In genomic region chr17:20533206-20533605, GRCh38 we compare ENCODE assay signal across 12 cellular contexts. TPM values are rescaled to one million over a fixed set of nuclear protein-coding genes. Genes with fewer than 3 reads are reported as not detected.
DNase-seq lines count a peak whose midpoint lies in the region; ATAC-seq and TF ChIP-seq lines count a peak whose summit lies in the region.
"Not testable (repeated sequence)": the region's sequence is repeated elsewhere in the genome, so short reads cannot be mapped to it uniquely, and the experiment has no call there.
"Had no signal": no experiment of that assay in that cellular context is flagged by ENCODE, and none has a peak within 500 bp of the region (broad histone marks: within the 10 kb centered on the region; RNA-seq: fewer than 3 reads in every experiment).

No MANE protein-coding gene starts in this region.

- not testable (repeated sequence) for H3K4me1 ChIP-seq in H9 (ENCODE audit: insufficient read depth, low read length); OCI-LY1 (ENCODE audit: insufficient read depth, low read length, severe bottlenecking); left ventricle myocardium inferior

- not testable (repeated sequence) for H3K23me2 ChIP-seq in H9 (ENCODE audit: insufficient read length, low read depth, low read length, poor library complexity, severe bottlenecking)

- TF ChIP-seq CTCF in BJ (IDR thresholded peaks at IDR 0.05; ENCODE audit: insufficient read depth, low read depth, low read length); H9 (conservative IDR thresholded peaks at IDR 0.05); OCI-LY1 (IDR thresholded peaks at IDR 0.05; ENCODE audit: low read length); choroid plexus epithelial cell (conservative IDR thresholded peaks at IDR 0.05; ENCODE audit: low read depth, low read length); left ventricle myocardium inferior (IDR thresholded peaks at IDR 0.05; ENCODE audit: borderline replicate concordance); natural killer cell (IDR thresholded peaks at IDR 0.05): not testable (repeated sequence)

- H4K5ac ChIP-seq in H9 (ENCODE audit: insufficient read length, low read depth, low read length), result not testable (repeated sequence)

- peak overlapping the region; percentile 44 to 96 (median 85); a peak in 6 of 7 replicates for H3K27ac Mint-ChIP-seq in H9
- peak overlapping the region; percentile 55 for H3K27ac Mint-ChIP-seq in activated T-helper 1 cell treated with anti-CD3 and anti-CD28 coated beads, Interleukin-12 subunit alpha, Interleukin-12 subunit beta, Interleukin-2, Interleukin-4 antibody, amounts not matched to agents 30 ng/mL and 10 ng/mL and 1 ng/mL, durations not matched to agents 14 hours and 24 hours and 36 hours
- H3K27ac Mint-ChIP-seq in natural killer cell, result peak overlapping the region; percentile 81 to 89

- H3K79me2 ChIP-seq in H9 (ENCODE audit: insufficient read depth, low read length); OCI-LY1 (ENCODE audit: insufficient read depth, low read length): not testable (repeated sequence)

- not testable (repeated sequence) for H3T11ph ChIP-seq in H9 (ENCODE audit: low read length)

- H3K27me3 ChIP-seq in BJ (ENCODE audit: control insufficient read depth, insufficient read depth, low read length); H9 (ENCODE audit: insufficient read depth, low read length); OCI-LY1 (ENCODE audit: insufficient read depth, low read length): not testable (repeated sequence)
- peaks cover 16% of the 10 kb centered on the region for H3K27me3 ChIP-seq in left ventricle myocardium inferior (ENCODE audit: low read depth)

- peak overlapping the region; percentile 66 for H3K4me2 ChIP-seq in H9 (ENCODE audit: insufficient read depth, insufficient read length, low read length)
- H3K4me2 ChIP-seq in OCI-LY1 (ENCODE audit: low read length), result peak overlapping the region; percentile 42; the same call in 1 of the 2 replicates

- H3K14ac ChIP-seq in H9 (ENCODE audit: insufficient read depth, low read length), result not testable (repeated sequence)

- not testable (repeated sequence) for H3F3A ChIP-seq in OCI-LY1 (ENCODE audit: insufficient read depth, low read length)

- H3K9me2 ChIP-seq in OCI-LY1 (ENCODE audit: low read depth, low read length), result not testable (repeated sequence)

- DNase-seq in BJ (ENCODE audit: low read depth); activated T-helper 1 cell treated with anti-CD3 and anti-CD28 coated beads, Interleukin-12 subunit alpha, Interleukin-12 subunit beta, Interleukin-2, Interleukin-4 antibody, amounts not matched to agents 30 ng/mL and 10 ng/mL and 1 ng/mL, durations not matched to agents 14 hours and 24 hours and 36 hours (ENCODE audit: low spot score); choroid plexus epithelial cell (ENCODE audit: low read depth); left ventricle myocardium inferior; natural killer cell: not testable (repeated sequence)
- peak; percentile 40 for DNase-seq in H9

- H3K4ac ChIP-seq in H9 (ENCODE audit: low read depth, low read length), result not testable (repeated sequence)

- not testable (repeated sequence) for H3K9ac ChIP-seq in H9 (ENCODE audit: extremely low read depth, insufficient read length, low read length); OCI-LY1 (ENCODE audit: low read length)

- not testable (repeated sequence) for H4K20me1 ChIP-seq in H9 (ENCODE audit: control insufficient read depth, insufficient read depth, insufficient read length); OCI-LY1 (ENCODE audit: insufficient read depth, low read length)

- H4K8ac ChIP-seq in H9 (replicated peaks; ENCODE audit: insufficient read length, low read depth, low read length), result not testable (repeated sequence)

- H3K79me1 ChIP-seq in H9 (ENCODE audit: insufficient read depth, low read depth, low read length, poor library complexity, severe bottlenecking), result not testable (repeated sequence)

- WGBS in H9 (ENCODE audit: extremely low coverage, insufficient read length, low lambda C conversion rate), result no CpG with 5 or more reads among the region's 11 CpGs

- not testable (repeated sequence) for ATAC-seq in natural killer cell

- H4K91ac ChIP-seq in H9 (ENCODE audit: insufficient read length, low read depth, low read length), result not testable (repeated sequence)

- H3K56ac ChIP-seq in H9 (ENCODE audit: insufficient read length, low read depth, low read length), result not testable (repeated sequence)

- intact Hi-C loops in activated T-helper 1 cell treated with anti-CD3 and anti-CD28 coated beads, Interleukin-12 subunit alpha, Interleukin-12 subunit beta, Interleukin-2, Interleukin-4 antibody, amounts not matched to agents 30 ng/mL and 10 ng/mL and 1 ng/mL, durations not matched to agents 14 hours and 24 hours and 36 hours (cut with micrococcal nuclease); left ventricle myocardium inferior (cut with micrococcal nuclease); natural killer cell (cut with micrococcal nuclease): not testable (repeated sequence)

- H3K27ac ChIP-seq in H9 (ENCODE audit: insufficient read length, low read depth, low read length); OCI-LY1 (ENCODE audit: low read depth, low read length, poor library complexity, severe bottlenecking): not testable (repeated sequence)
- peak overlapping the region; percentile 30 for H3K27ac ChIP-seq in left ventricle myocardium inferior (replicated peaks)
- peak overlapping the region in 2 of 21 experiments; percentile 12 to 69 for H3K27ac ChIP-seq in skin epidermis

- H2BK120ac ChIP-seq in H9 (ENCODE audit: low read depth, low read length, poor library complexity, severe bottlenecking), result not testable (repeated sequence)

- CTCF ChIA-PET in BJ (lab: Yijun Ruan, JAX), result not testable (repeated sequence)

- not testable (repeated sequence) for H2BK12ac ChIP-seq in H9 (ENCODE audit: insufficient read length, low read depth, low read length)

- H3K18ac ChIP-seq in H9 (ENCODE audit: insufficient read length, low read depth, low read length), result not testable (repeated sequence)

- H3K4me3 Mint-ChIP-seq in H9 (peak overlapping the region; percentile 76 to 90), natural killer cell (peak overlapping the region; percentile 94)
- H3K4me3 Mint-ChIP-seq in activated T-helper 1 cell treated with anti-CD3 and anti-CD28 coated beads, Interleukin-12 subunit alpha, Interleukin-12 subunit beta, Interleukin-2, Interleukin-4 antibody, amounts not matched to agents 30 ng/mL and 10 ng/mL and 1 ng/mL, durations not matched to agents 14 hours and 24 hours and 36 hours, result peak overlapping the region; percentile 83

- H2AK5ac ChIP-seq in H9 (ENCODE audit: insufficient read length, low read length), result not testable (repeated sequence)

- H3K9me3 ChIP-seq in H9 (ENCODE audit: control insufficient read depth, low read depth, low read length); OCI-LY1 (ENCODE audit: low read length); left ventricle myocardium inferior (replicated peaks): not testable (repeated sequence)

- H3K36me3 Mint-ChIP-seq in H9 (ENCODE audit: insufficient read depth in 1 of 3, low read depth in 3 of 3); activated T-helper 1 cell treated with anti-CD3 and anti-CD28 coated beads, Interleukin-12 subunit alpha, Interleukin-12 subunit beta, Interleukin-2, Interleukin-4 antibody, amounts not matched to agents 30 ng/mL and 10 ng/mL and 1 ng/mL, durations not matched to agents 14 hours and 24 hours and 36 hours (ENCODE audit: low read depth); natural killer cell: not testable (repeated sequence)

- not testable (repeated sequence) for H3K9me3 Mint-ChIP-seq in H9; activated T-helper 1 cell treated with anti-CD3 and anti-CD28 coated beads, Interleukin-12 subunit alpha, Interleukin-12 subunit beta, Interleukin-2, Interleukin-4 antibody, amounts not matched to agents 30 ng/mL and 10 ng/mL and 1 ng/mL, durations not matched to agents 14 hours and 24 hours and 36 hours; natural killer cell

- not testable (repeated sequence) for H2BK5ac ChIP-seq in H9 (ENCODE audit: insufficient read length, low read length)

- not testable (repeated sequence) for H3K23ac ChIP-seq in H9 (ENCODE audit: insufficient read length, low read depth, low read length)

- H2AFZ ChIP-seq in H9 (ENCODE audit: low read length); OCI-LY1 (ENCODE audit: low read length): not testable (repeated sequence)

- H3K4me1 Mint-ChIP-seq in H9 (peaks cover 12 to 13% of the 10 kb centered on the region in 2 experiments), natural killer cell (peaks cover 23 to 26% of the 10 kb centered on the region in 2 donors)
- H3K4me1 Mint-ChIP-seq in activated T-helper 1 cell treated with anti-CD3 and anti-CD28 coated beads, Interleukin-12 subunit alpha, Interleukin-12 subunit beta, Interleukin-2, Interleukin-4 antibody, amounts not matched to agents 30 ng/mL and 10 ng/mL and 1 ng/mL, durations not matched to agents 14 hours and 24 hours and 36 hours (ENCODE audit: low read depth), result peaks cover 10% of the 10 kb centered on the region

- not testable (repeated sequence) for H3K27me3 Mint-ChIP-seq in H9 (ENCODE audit: low read depth); activated T-helper 1 cell treated with anti-CD3 and anti-CD28 coated beads, Interleukin-12 subunit alpha, Interleukin-12 subunit beta, Interleukin-2, Interleukin-4 antibody, amounts not matched to agents 30 ng/mL and 10 ng/mL and 1 ng/mL, durations not matched to agents 14 hours and 24 hours and 36 hours (ENCODE audit: insufficient read depth); natural killer cell (ENCODE audit: low read depth in 2 of 2)

- H2BK15ac ChIP-seq in H9 (ENCODE audit: low read depth, low read length), result not testable (repeated sequence)

- H3K4me3 ChIP-seq in BJ (ENCODE audit: low read depth, low read length), result peak overlapping the region; percentile 49
- peak overlapping the region; percentile 53 for H3K4me3 ChIP-seq in OCI-LY1 (ENCODE audit: low read depth, low read length, poor library complexity, severe bottlenecking)
- H3K4me3 ChIP-seq in choroid plexus epithelial cell (ENCODE audit: low read depth, low read length), result peak overlapping the region; percentile 50
- H3K4me3 ChIP-seq in left ventricle myocardium inferior, result peak overlapping the region; percentile 44
- peak overlapping the region in 5 of 7 experiments; percentile 12 to 36 (median 21) for H3K4me3 ChIP-seq in skin epidermis

- POLR2A ChIA-PET in BJ (lab: Charles Lee), result not testable (repeated sequence)

- H3K36me3 ChIP-seq in BJ (ENCODE audit: control insufficient read depth, insufficient read depth, low read length); OCI-LY1 (ENCODE audit: insufficient read depth, low read length); left ventricle myocardium inferior: not testable (repeated sequence)

- H2BK20ac ChIP-seq in H9 (ENCODE audit: low read depth, low read length, poor library complexity, severe bottlenecking), result not testable (repeated sequence)

RNA-seq across cellular contexts. Expression of gene CDRT15L2, which starts 46.3 kb away (rescaled TPM):
- not detected in 2 replicates for polyA plus RNA-seq in BJ (2011; rRNA removed)
- polyA minus RNA-seq in BJ (2011; rRNA and poly(A)+ RNA removed), result not detected in 2 replicates
- total RNA-seq in H9 (2021) (not detected in 2 replicates), left ventricle myocardium inferior (not detected), natural killer cell (not detected)
- total RNA-seq in activated T-helper 1 cell treated with anti-CD3 and anti-CD28 coated beads, Interleukin-12 subunit alpha, Interleukin-12 subunit beta, Interleukin-2, Interleukin-4 antibody, amounts not matched to agents 30 ng/mL and 10 ng/mL and 1 ng/mL, durations not matched to agents 14 hours and 24 hours and 36 hours, result not detected in 2 replicates
- total RNA-seq: liver, pancreas, urinary bladder had no signal
- polyA plus RNA-seq: adipose tissue, liver, pancreas, urinary bladder had no signal
